Comparison of ENCODE assay signal across 30 cellular contexts in the genomic region with DNA sequence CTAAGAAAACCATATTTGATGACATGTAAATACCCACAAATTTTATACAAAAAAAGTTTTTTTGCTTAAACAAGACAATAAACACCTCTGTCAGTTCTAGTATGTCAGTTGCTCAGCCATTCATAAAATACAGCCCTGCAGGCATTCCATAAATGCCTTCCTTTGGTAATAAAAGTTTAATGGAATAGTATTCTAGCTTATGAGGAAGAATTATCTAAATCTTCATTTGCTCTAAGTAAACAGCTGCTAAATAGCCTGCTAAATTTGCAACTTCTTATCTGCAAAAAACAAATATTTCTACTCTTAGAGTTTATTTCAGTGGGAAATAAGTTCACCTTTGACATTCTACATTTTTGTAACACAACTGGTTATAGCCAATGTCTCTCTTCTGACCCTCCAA.
DNase-seq lines count a peak whose midpoint lies in the region; ATAC-seq and TF ChIP-seq lines count a peak whose summit lies in the region.
"Had no signal": no experiment of that assay in that cellular context is flagged by ENCODE, and none has a peak within 500 bp of the region (broad histone marks: within the 10 kb centered on the region; RNA-seq: fewer than 3 reads in every experiment).

No MANE protein-coding gene starts in this region.

- POLR2A ChIA-PET in Panc1 (lab: Charles Lee) = no interaction called here

- H3K27ac ChIP-seq in GM23338 (ENCODE audit: low read depth) (no peak overlapping the region), Panc1 (ENCODE audit: low read length) (peak overlapping the region; percentile 94), uterus (peak overlapping the region; percentile 2 to 44)
- H3K27ac ChIP-seq: breast epithelium, foreskin keratinocyte, psoas muscle, testis had no signal

- no peak overlapping the region for H3K27ac Mint-ChIP-seq in GM23338
- H3K27ac Mint-ChIP-seq in T-helper 2 cell treated with Interferon-gamma antibody and Interleukin-4, amounts not matched to agents 5 μg/mL and 100 μg/mL, for 36 hours = no peak overlapping the region
- H3K27ac Mint-ChIP-seq: effector memory CD8-positive, alpha-beta T cell; memory B cell; T-helper 17 cell had no signal

- no peaks in the 10 kb centered on the region for H3F3A ChIP-seq in GM23338 (replicated peaks; ENCODE audit: low read depth)

- no peaks in the 10 kb centered on the region for H3K27me3 Mint-ChIP-seq in GM23338 (ENCODE audit: insufficient read depth, low read depth, poor library complexity)
- H3K27me3 Mint-ChIP-seq in T-helper 2 cell treated with Interferon-gamma antibody and Interleukin-4, amounts not matched to agents 5 μg/mL and 100 μg/mL, for 36 hours (ENCODE audit: low read depth) = peaks cover 3% of the 10 kb centered on the region
- H3K27me3 Mint-ChIP-seq: effector memory CD8-positive, alpha-beta T cell; memory B cell; naive B cell; T-helper 17 cell had no signal

- H3K9me3 ChIP-seq in Panc1 (ENCODE audit: control insufficient read depth, insufficient read depth, low read depth, low read length) (no peaks in the 10 kb centered on the region), uterus (no peaks in the 10 kb centered on the region), mucosa of descending colon (no peaks in the 10 kb centered on the region)
- H3K9me3 ChIP-seq: breast epithelium, MG63, psoas muscle, testis had no signal

- no peak overlapping the region for H3K4me3 ChIP-seq in GM23338
- no peak overlapping the region for H3K4me3 ChIP-seq in Panc1 (ENCODE audit: low read depth in 2 of 2, low read length in 2 of 2)
- no peak overlapping the region for H3K4me3 ChIP-seq in fibroblast of villous mesenchyme (ENCODE audit: low read depth, low read length)
- no peak overlapping the region for H3K4me3 ChIP-seq in uterus
- H3K4me3 ChIP-seq in mucosa of descending colon = no peak overlapping the region
- H3K4me3 ChIP-seq: breast epithelium, heart right ventricle, MG63, psoas muscle, testis had no signal

- H3K4me3 Mint-ChIP-seq in GM23338 = no peak overlapping the region
- no peak overlapping the region for H3K4me3 Mint-ChIP-seq in T-helper 2 cell treated with Interferon-gamma antibody and Interleukin-4, amounts not matched to agents 5 μg/mL and 100 μg/mL, for 36 hours
- H3K4me3 Mint-ChIP-seq: CD4-positive, CD25-positive, alpha-beta regulatory T cell; effector memory CD8-positive, alpha-beta T cell; memory B cell; naive B cell; T-helper 17 cell had no signal

- H2AFZ ChIP-seq in GM23338 = no peak overlapping the region

- H3K9me2 ChIP-seq in GM23338 (ENCODE audit: insufficient read depth) = no peaks in the 10 kb centered on the region

- H3K36me3 Mint-ChIP-seq in GM23338 (ENCODE audit: low read depth) = peaks cover 3% of the 10 kb centered on the region; the same call in 2 of the 3 replicates
- no peaks in the 10 kb centered on the region for H3K36me3 Mint-ChIP-seq in T-helper 2 cell treated with Interferon-gamma antibody and Interleukin-4, amounts not matched to agents 5 μg/mL and 100 μg/mL, for 36 hours (ENCODE audit: low read depth)
- H3K36me3 Mint-ChIP-seq: CD4-positive, CD25-positive, alpha-beta regulatory T cell had no signal

- BruUV-seq in Panc1 (replicated peaks; lab: Mats Ljungman, UMichigan) = no TSS peak

- no peak for TF ChIP-seq CTCF in GM23338 (conservative IDR thresholded peaks at IDR 0.05; ENCODE audit: low read depth in 2 of 2)
- TF ChIP-seq CTCF in Panc1 (IDR thresholded peaks at IDR 0.05) = no peak
- TF ChIP-seq CTCF in fibroblast of villous mesenchyme (IDR thresholded peaks at IDR 0.05; ENCODE audit: insufficient read depth, low read depth, low read length) = no peak
- no peak for TF ChIP-seq CTCF in uterus (IDR thresholded peaks at IDR 0.05)
- no peak for TF ChIP-seq CTCF in mucosa of descending colon (IDR thresholded peaks at IDR 0.05)

- DNase-seq in GM23338 (ENCODE audit: low spot score) (no peak), Panc1 (ENCODE audit: low read depth, low spot score) (no peak), fibroblast of villous mesenchyme (ENCODE audit: low read depth) (peak; percentile 81), uterus (no peak), mucosa of descending colon (no peak), hypothalamus (lab: John Stamatoyannopoulos, UW) (no peak)
- DNase-seq in T-helper 2 cell treated with Interferon-gamma antibody and Interleukin-4, amounts not matched to agents 5 μg/mL and 100 μg/mL, for 36 hours (ENCODE audit: low spot score) = no peak
- DNase-seq: activated CD4-positive, alpha-beta T cell treated with anti-CD3 and anti-CD28 coated beads for 4 hours; activated CD8-positive, alpha-beta memory T cell treated with anti-CD3 and anti-CD28 coated beads for 24 hours; activated T-cell treated with anti-CD3 and anti-CD28 coated beads, Interleukin-2, amount 50 U/mL, for 1 hour; amniotic stem cell; CD4-positive, CD25-positive, alpha-beta regulatory T cell; effector memory CD8-positive, alpha-beta T cell; foreskin keratinocyte; GOT3; heart right ventricle; left cardiac atrium; MG63; naive B cell; NCI-H1417; NCI-H2029 treated with DMSO at 0.1 percent for 48 hours; NCI-H748 treated with DMSO at 0.1 percent for 48 hours; nucleus accumbens; psoas muscle; stimulated activated naive CD4-positive, alpha-beta T cell treated with Interleukin-2 at 50 U/mL for 16 hours; T-helper 17 cell; testis had no signal

- H3K4me1 ChIP-seq in GM23338 (ENCODE audit: insufficient read depth) (peaks cover 26% of the 10 kb centered on the region), Panc1 (ENCODE audit: control insufficient read depth, insufficient read depth, low read length) (peaks cover 67% of the 10 kb centered on the region), uterus (peaks cover 0 to 10% of the 10 kb centered on the region in 2 donors), mucosa of descending colon (ENCODE audit: low read depth) (peaks cover 3% of the 10 kb centered on the region)
- H3K4me1 ChIP-seq: breast epithelium had no signal

- ATAC-seq in GM23338 (no peak), Panc1 (peak; percentile 24; the same call in 1 of the 2 replicates), mucosa of descending colon (no peak)
- ATAC-seq: effector memory CD8-positive, alpha-beta T cell; foreskin keratinocyte; heart right ventricle; left cardiac atrium; psoas muscle; SK-N-SH treated with all-trans-retinoic acid at 6 μM for 48 hours; T-helper 17 cell had no signal

- no peaks in the 10 kb centered on the region for H4K20me1 ChIP-seq in GM23338 (replicated peaks; ENCODE audit: insufficient read depth)

- H3K36me3 ChIP-seq in GM23338 (ENCODE audit: insufficient read depth) (no peaks in the 10 kb centered on the region), Panc1 (ENCODE audit: control insufficient read depth, insufficient read depth, low read length) (no peaks in the 10 kb centered on the region), uterus (no peaks in the 10 kb centered on the region), mucosa of descending colon (ENCODE audit: low read depth) (no peaks in the 10 kb centered on the region)
- H3K36me3 ChIP-seq: breast epithelium, MG63 had no signal

- intact Hi-C loops in Panc1 (cut with micrococcal nuclease; ENCODE audit: unreplicated experiment) = loop anchor here (10.0 kb wide), 1 partner anchor 129 kb away; the partner anchor contains the start of gene EPB41L2
- intact Hi-C loops in uterus (cut with DNase I; ENCODE audit: low total_unique reads) = no loop called here
- intact Hi-C loops in mucosa of descending colon (cut with DNase I, micrococcal nuclease) = no loop called here

- in situ Hi-C loops in Panc1 (cut with HindIII; ENCODE audit: low pct_unique_long_range_greater_than_20kb, low sequenced_read_pairs) = no loop called here

- no peak for TF ChIP-seq POLR2A in uterus (IDR thresholded peaks at IDR 0.05)

- CTCF ChIA-PET in Panc1 (lab: Charles Lee) = no interaction called here

- 0 out of 2 replicates have a peak overlapping the region, but pooled peaks have one; percentile 5 for H3K4me2 ChIP-seq in GM23338

- H3K27me3 ChIP-seq in GM23338 (ENCODE audit: insufficient read depth) (no peaks in the 10 kb centered on the region), Panc1 (ENCODE audit: control insufficient read depth, insufficient read depth, low read length) (no peaks in the 10 kb centered on the region), uterus (no peaks in the 10 kb centered on the region)
- H3K27me3 ChIP-seq: breast epithelium, foreskin keratinocyte, heart right ventricle, MG63, testis had no signal

- 0 out of 3 replicates have a peak, but pooled peaks cover under 1% of the 10 kb centered on the region for H3K9me3 Mint-ChIP-seq in GM23338
- H3K9me3 Mint-ChIP-seq in T-helper 2 cell treated with Interferon-gamma antibody and Interleukin-4, amounts not matched to agents 5 μg/mL and 100 μg/mL, for 36 hours = no peaks in the 10 kb centered on the region
- H3K9me3 Mint-ChIP-seq: effector memory CD8-positive, alpha-beta T cell had no signal

- H3K4me1 Mint-ChIP-seq in GM23338 = peaks cover 31% of the 10 kb centered on the region
- H3K4me1 Mint-ChIP-seq in T-helper 2 cell treated with Interferon-gamma antibody and Interleukin-4, amounts not matched to agents 5 μg/mL and 100 μg/mL, for 36 hours (ENCODE audit: low read depth) = no peaks in the 10 kb centered on the region
- H3K4me1 Mint-ChIP-seq: CD4-positive, CD25-positive, alpha-beta regulatory T cell; T-helper 17 cell had no signal

- peaks cover 15% of the 10 kb centered on the region; the same call in 1 of the 2 replicates for H3K79me2 ChIP-seq in GM23338 (replicated peaks; ENCODE audit: insufficient read depth)

TF ChIP-seq in GM23338, 12 proteins besides CTCF, POLR2A, EP300 and RAD21 (continues in another document):
- TF ChIP-seq, protein P1, sequence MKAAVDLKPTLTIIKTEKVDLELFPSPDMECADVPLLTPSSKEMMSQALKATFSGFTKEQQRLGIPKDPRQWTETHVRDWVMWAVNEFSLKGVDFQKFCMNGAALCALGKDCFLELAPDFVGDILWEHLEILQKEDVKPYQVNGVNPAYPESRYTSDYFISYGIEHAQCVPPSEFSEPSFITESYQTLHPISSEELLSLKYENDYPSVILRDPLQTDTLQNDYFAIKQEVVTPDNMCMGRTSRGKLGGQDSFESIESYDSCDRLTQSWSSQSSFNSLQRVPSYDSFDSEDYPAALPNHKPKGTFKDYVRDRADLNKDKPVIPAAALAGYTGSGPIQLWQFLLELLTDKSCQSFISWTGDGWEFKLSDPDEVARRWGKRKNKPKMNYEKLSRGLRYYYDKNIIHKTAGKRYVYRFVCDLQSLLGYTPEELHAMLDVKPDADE (IDR thresholded peaks at IDR 0.05) = no peak
- no peak for TF ChIP-seq NANOG (IDR thresholded peaks at IDR 0.05; ENCODE audit: borderline replicate concordance)
